9 cellular contexts compared by ENCODE assay signal in genomic region chr2:13558368-13558767, GRCh38.
DNase-seq lines count a peak whose midpoint lies in the region; ATAC-seq and TF ChIP-seq lines count a peak whose summit lies in the region.
"Had no signal": no experiment of that assay in that cellular context is flagged by ENCODE, and none has a peak within 500 bp of the region (broad histone marks: within the 10 kb centered on the region; RNA-seq: fewer than 3 reads in every experiment).

No MANE protein-coding gene starts in this region.

- H4K12ac ChIP-seq in trophoblast cell (ENCODE audit: low read depth, low read length): no peak overlapping the region

- POLR2A ChIA-PET in RWPE1 (lab: Yijun Ruan, JAX; ENCODE audit: low non-redundant PET): no interaction called here

- TF ChIP-seq CTCF in RWPE1 (conservative IDR thresholded peaks at IDR 0.05; ENCODE audit: low read depth): no peak
- TF ChIP-seq CTCF in dorsolateral prefrontal cortex (IDR thresholded peaks at IDR 0.05 in 54 of 56, conservative IDR thresholded peaks at IDR 0.05 in 2 of 56; ENCODE audit: low read depth in 1 of 56, partially characterized antibody in 56 of 56): no peak
- TF ChIP-seq CTCF in prostate gland (IDR thresholded peaks at IDR 0.05): no peak

- no peak for TF ChIP-seq POLR2A in prostate gland (IDR thresholded peaks at IDR 0.05)

- H3K14ac ChIP-seq in trophoblast cell (ENCODE audit: low read length): no peak overlapping the region

- intact Hi-C loops in dorsolateral prefrontal cortex (cut with DNase I) (no loop called here), prostate gland (cut with DNase I) (no loop called here)

- H2AFZ ChIP-seq in trophoblast cell (ENCODE audit: insufficient read depth, low read length, poor library complexity) (no peak overlapping the region), Karpas-422 (ENCODE audit: low read length) (no peak overlapping the region)

- no peaks in the 10 kb centered on the region for H4K20me1 ChIP-seq in Karpas-422 (ENCODE audit: insufficient read depth, low read depth, low read length)

- H3K9me2 ChIP-seq in Karpas-422 (replicated peaks; ENCODE audit: insufficient read depth, low read length): no peaks in the 10 kb centered on the region

- H3K79me2 ChIP-seq in mesendoderm (ENCODE audit: control insufficient read depth, insufficient read depth, low read length): no peaks in the 10 kb centered on the region
- H3K79me2 ChIP-seq in trophoblast cell (ENCODE audit: control insufficient read depth, insufficient read depth, low read length, poor library complexity): no peaks in the 10 kb centered on the region
- no peaks in the 10 kb centered on the region for H3K79me2 ChIP-seq in Karpas-422 (ENCODE audit: low read length)

- H3K56ac ChIP-seq in mesendoderm (ENCODE audit: low read length): no peak overlapping the region

- H2BK15ac ChIP-seq in mesendoderm (replicated peaks; ENCODE audit: low read depth): no peak overlapping the region

- WGBS in mesendoderm (ENCODE audit: extremely low coverage, insufficient coverage, low lambda C conversion rate): no CpG with 5 or more reads among the region's 3 CpGs
- no CpG with 5 or more reads among the region's 3 CpGs for WGBS in trophoblast cell (ENCODE audit: extremely low coverage, insufficient coverage, insufficient read length)
- WGBS in prostate gland: 48% methylated on average over 3 of the region's 3 CpGs

- H3K9ac ChIP-seq in mesendoderm (ENCODE audit: low read length) (no peak overlapping the region), trophoblast cell (ENCODE audit: low read length) (no peak overlapping the region), Karpas-422 (ENCODE audit: low read length) (no peak overlapping the region)

- no peak overlapping the region for H4K8ac ChIP-seq in mesendoderm (ENCODE audit: low read depth, low read length)
- no peak overlapping the region for H4K8ac ChIP-seq in trophoblast cell (ENCODE audit: low read depth, low read length)

- no peak overlapping the region for H3K4me3 ChIP-seq in mesendoderm (ENCODE audit: low read length)
- no peak overlapping the region for H3K4me3 ChIP-seq in dorsolateral prefrontal cortex
- no peak overlapping the region for H3K4me3 ChIP-seq in trophoblast cell (ENCODE audit: low read depth, low read length)
- H3K4me3 ChIP-seq in Karpas-422 (ENCODE audit: low read length): no peak overlapping the region
- H3K4me3 ChIP-seq in prostate gland: no peak overlapping the region

- H3K4ac ChIP-seq in mesendoderm (ENCODE audit: low read depth, low read length) (no peak overlapping the region), trophoblast cell (ENCODE audit: low read depth, low read length) (no peak overlapping the region)

- H3K23ac ChIP-seq in mesendoderm (ENCODE audit: low read length): no peak overlapping the region
- no peak overlapping the region for H3K23ac ChIP-seq in trophoblast cell (ENCODE audit: low read length)

- H3K4me2 ChIP-seq in mesendoderm (ENCODE audit: low read length): no peak overlapping the region
- H3K4me2 ChIP-seq in trophoblast cell (ENCODE audit: low read length): no peak overlapping the region
- H3K4me2 ChIP-seq in Karpas-422 (ENCODE audit: low read depth, low read length, poor library complexity, severe bottlenecking): no peak overlapping the region

- H4K91ac ChIP-seq in trophoblast cell (ENCODE audit: low read depth, low read length): no peak overlapping the region

- no peak overlapping the region for H3K18ac ChIP-seq in mesendoderm (ENCODE audit: low read length)
- H3K18ac ChIP-seq in trophoblast cell (ENCODE audit: low read length): no peak overlapping the region

- no peak overlapping the region for H2BK12ac ChIP-seq in trophoblast cell (ENCODE audit: low read length)

- ATAC-seq in GM18909 (IDR thresholded peaks at IDR 0.05; ENCODE audit: poor library complexity, unreplicated experiment) (peak; percentile 78), HG03060 (IDR thresholded peaks at IDR 0.05; ENCODE audit: low read depth, unreplicated experiment) (peak; percentile 87)

- H2BK120ac ChIP-seq in mesendoderm (ENCODE audit: low read depth, low read length): no peak overlapping the region
- H2BK120ac ChIP-seq in trophoblast cell (ENCODE audit: insufficient read depth, low read length, poor library complexity): no peak overlapping the region

- no peak overlapping the region for H2BK5ac ChIP-seq in mesendoderm (ENCODE audit: low read length)
- H2BK5ac ChIP-seq in trophoblast cell (ENCODE audit: low read depth, low read length, poor library complexity): no peak overlapping the region

- H3K79me1 ChIP-seq in mesendoderm (ENCODE audit: low read length) (no peaks in the 10 kb centered on the region), trophoblast cell (ENCODE audit: low read length) (no peaks in the 10 kb centered on the region)

- peak; percentile 57 for DNase-seq in RWPE1 (ENCODE audit: low spot score)
- DNase-seq in mesendoderm: peak; percentile 23
- DNase-seq in dorsolateral prefrontal cortex: no peak
- no peak for DNase-seq in trophoblast cell
- no peak for DNase-seq in Karpas-422
- no peak for DNase-seq in prostate gland (ENCODE audit: low spot score)
- DNase-seq: activated CD8-positive, alpha-beta memory T cell treated with anti-CD3 and anti-CD28 coated beads, Interleukin-2, amount 50 U/mL, for 4 hours had no signal

- H3K27ac ChIP-seq in RWPE1 (no peak overlapping the region), mesendoderm (ENCODE audit: low read depth, low read length) (no peak overlapping the region), dorsolateral prefrontal cortex (no peak overlapping the region), trophoblast cell (ENCODE audit: low read depth, low read length) (no peak overlapping the region), Karpas-422 (ENCODE audit: low read length) (no peak overlapping the region), prostate gland (peak overlapping the region in 1 of 2 donors; percentile 53)

- H3K27me3 ChIP-seq in mesendoderm (ENCODE audit: insufficient read depth, low read length, poor library complexity) (no peaks in the 10 kb centered on the region), dorsolateral prefrontal cortex (no peaks in the 10 kb centered on the region), trophoblast cell (ENCODE audit: insufficient read depth, low read length) (no peaks in the 10 kb centered on the region), Karpas-422 (ENCODE audit: low read length) (no peaks in the 10 kb centered on the region), prostate gland (replicated peaks; ENCODE audit: insufficient read depth) (no peaks in the 10 kb centered on the region)

- H3K4me1 ChIP-seq in mesendoderm (ENCODE audit: control insufficient read depth, low read depth, low read length) (no peaks in the 10 kb centered on the region), trophoblast cell (ENCODE audit: control insufficient read depth in 1 of 2, insufficient read depth in 2 of 2, low read length in 2 of 2) (no peaks in the 10 kb centered on the region), Karpas-422 (ENCODE audit: low read length) (no peaks in the 10 kb centered on the region), prostate gland (replicated peaks) (no peaks in the 10 kb centered on the region)

- H3K9me3 ChIP-seq in trophoblast cell (ENCODE audit: insufficient read depth, low read depth, low read length) (no peaks in the 10 kb centered on the region), Karpas-422 (ENCODE audit: low read length) (no peaks in the 10 kb centered on the region), prostate gland (no peaks in the 10 kb centered on the region)

- no peak overlapping the region for H2AK5ac ChIP-seq in mesendoderm (ENCODE audit: low read length)
- no peak overlapping the region for H2AK5ac ChIP-seq in trophoblast cell (ENCODE audit: low read length)

- CTCF ChIA-PET in RWPE1 (lab: Yijun Ruan, JAX): no interaction called here

- H3K36me3 ChIP-seq in mesendoderm (ENCODE audit: control insufficient read depth, insufficient read depth, low read length) (no peaks in the 10 kb centered on the region), trophoblast cell (ENCODE audit: control insufficient read depth in 1 of 2, insufficient read depth in 2 of 2, low read length in 2 of 2) (no peaks in the 10 kb centered on the region), Karpas-422 (ENCODE audit: insufficient read depth, low read length) (no peaks in the 10 kb centered on the region), prostate gland (no peaks in the 10 kb centered on the region)

- no peak overlapping the region for H4K5ac ChIP-seq in mesendoderm (ENCODE audit: low read length)

Comparison
In these comparisons a context has a peak if more than half of its experiments do, and no peak if none do; other contexts are left out.
1. DNase-seq: peak in RWPE1 (single experiment) and mesendoderm (single experiment); none in dorsolateral prefrontal cortex (0 of 10), trophoblast cell (0 of 2), Karpas-422 (single experiment) and prostate gland (single experiment).